ENCODE assay signal across 25 cellular contexts in the genomic region with DNA sequence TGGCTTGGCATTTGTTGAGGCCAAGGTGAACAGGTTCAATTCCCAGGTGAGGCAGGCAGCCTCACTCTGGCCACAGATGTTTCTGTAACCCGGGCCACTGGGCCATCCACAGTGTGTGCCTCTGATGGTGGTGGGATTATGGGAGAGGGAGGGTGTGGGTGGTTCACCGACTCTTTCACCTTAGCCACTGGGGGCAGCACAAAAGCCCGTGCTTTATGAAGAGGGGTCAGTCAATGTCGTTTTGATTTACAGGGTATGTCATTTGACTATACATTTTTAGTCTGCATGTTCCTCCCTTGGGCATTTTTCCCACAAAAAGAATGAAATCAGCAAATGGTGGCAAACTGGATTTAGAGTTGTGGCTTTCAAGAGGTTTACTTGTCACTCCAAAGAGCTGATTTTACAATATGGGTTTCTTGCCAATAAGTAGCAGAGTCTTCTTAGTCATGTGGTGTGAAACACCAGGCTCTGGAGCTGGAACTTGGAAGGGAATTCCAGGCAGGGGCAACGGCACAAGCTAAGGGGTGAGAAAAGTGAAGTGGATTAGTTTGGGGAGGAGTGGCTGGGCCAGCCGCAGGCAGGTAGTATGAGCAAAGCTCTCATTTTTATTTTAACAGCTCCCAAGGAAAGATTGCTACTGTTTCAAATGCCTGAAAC.
DNase-seq lines count a peak whose midpoint lies in the region; ATAC-seq, FAIRE-seq and TF ChIP-seq lines count a peak whose summit lies in the region.
"Had no signal": no experiment of that assay in that cellular context is flagged by ENCODE, and none has a peak within 500 bp of the region (broad histone marks: within the 10 kb centered on the region; RNA-seq: fewer than 3 reads in every experiment).

No MANE protein-coding gene starts in this region.

- intact Hi-C loops in A673 (cut with micrococcal nuclease; ENCODE audit: unreplicated experiment) (no loop called here), PC-3 (cut with micrococcal nuclease) (loop anchor here (5.0 kb wide), 1 partner anchor 143 kb away; no protein-coding TSS in a partner anchor), heart left ventricle (cut with DNase I) (no loop called here), kidney (cut with DNase I) (no loop called here)

- H3K9me3 ChIP-seq in A673 (ENCODE audit: low read depth, low read length, poor library complexity, severe bottlenecking) = no peaks in the 10 kb centered on the region
- H3K9me3 ChIP-seq in PC-3 (ENCODE audit: low read length) = no peaks in the 10 kb centered on the region
- H3K9me3 ChIP-seq in heart left ventricle = no peaks in the 10 kb centered on the region
- H3K9me3 ChIP-seq in kidney (ENCODE audit: control insufficient read depth in 1 of 2, low read length in 2 of 2) = no peaks in the 10 kb centered on the region
- H3K9me3 ChIP-seq: HAP-1, pancreas, testis had no signal

- H3K4me1 ChIP-seq in A673 (ENCODE audit: insufficient read depth, low read length, poor library complexity, severe bottlenecking) = no peaks in the 10 kb centered on the region
- H3K4me1 ChIP-seq in PC-3 (ENCODE audit: insufficient read depth, low read length) = peaks cover 5% of the 10 kb centered on the region; the same call in 1 of the 2 replicates
- H3K4me1 ChIP-seq in heart left ventricle = no peaks in the 10 kb centered on the region
- H3K4me1 ChIP-seq in kidney (ENCODE audit: control insufficient read depth in 1 of 2, insufficient read depth in 1 of 2, low read depth in 1 of 2, low read length in 2 of 2) = no peaks in the 10 kb centered on the region
- H3K4me1 ChIP-seq: HAP-1, pancreas, testis had no signal

- H3K4me3 ChIP-seq in A673 (ENCODE audit: low read depth, low read length, poor library complexity, severe bottlenecking) (no peak overlapping the region), H7 (ENCODE audit: insufficient read depth, low read depth, low read length) (no peak overlapping the region), PC-3 (ENCODE audit: low read length) (no peak overlapping the region), heart left ventricle (no peak overlapping the region), kidney (ENCODE audit: low read length in 2 of 2) (no peak overlapping the region)
- H3K4me3 ChIP-seq: HAP-1, pancreas, testis had no signal

- H3F3A ChIP-seq in PC-3 (ENCODE audit: low read length, unreplicated experiment) = no peaks in the 10 kb centered on the region

- no peaks in the 10 kb centered on the region for H3K36me3 ChIP-seq in A673 (ENCODE audit: insufficient read depth, low read length, poor library complexity, severe bottlenecking)
- H3K36me3 ChIP-seq in H7 (replicated peaks; ENCODE audit: control insufficient read depth, insufficient read depth, low read length) = no peaks in the 10 kb centered on the region
- H3K36me3 ChIP-seq in PC-3 (ENCODE audit: low read depth, low read length) = no peaks in the 10 kb centered on the region
- H3K36me3 ChIP-seq in heart left ventricle = no peaks in the 10 kb centered on the region
- H3K36me3 ChIP-seq in kidney (ENCODE audit: control insufficient read depth in 1 of 2, insufficient read depth in 2 of 2, low read length in 2 of 2) = no peaks in the 10 kb centered on the region
- H3K36me3 ChIP-seq: HAP-1, pancreas had no signal

- WGBS in heart left ventricle, 4 donors = 59 to 64% (median 61%) methylated on average over 6 of the region's 6 CpGs

- TF ChIP-seq CTCF in A673 (conservative IDR thresholded peaks at IDR 0.05; ENCODE audit: low read depth, low read length) = peak; percentile 29; the same call in 1 of the 2 replicates
- peak; percentile 17; the same call in 1 of the 2 replicates for TF ChIP-seq CTCF in PC-3 (conservative IDR thresholded peaks at IDR 0.05; ENCODE audit: low read depth, low read length)
- no peak for TF ChIP-seq CTCF in heart left ventricle (IDR thresholded peaks at IDR 0.05)
- no peak for TF ChIP-seq CTCF in kidney (IDR thresholded peaks at IDR 0.05; ENCODE audit: borderline replicate concordance, extremely low read depth, insufficient read depth)

- DNase-seq in A673 (ENCODE audit: low spot score) = peak; percentile 8
- peak; percentile 36 for DNase-seq in H7
- peak; percentile 17 for DNase-seq in PC-3
- DNase-seq in iPS-NIHi11 (ENCODE audit: low spot score) = peak; percentile 33
- no peak for DNase-seq in heart left ventricle
- DNase-seq in kidney = no peak
- DNase-seq: activated CD4-positive, alpha-beta memory T cell treated with anti-CD3 and anti-CD28 coated beads, Interleukin-2, amount 10 ng/mL, durations not matched to agents 7 days and 5 days; activated CD4-positive, CD25-positive, alpha-beta regulatory T cell; activated naive CD4-positive, alpha-beta T cell treated with anti-CD3 and anti-CD28 coated beads for 36 hours; dermis blood vessel endothelial cell; foreskin keratinocyte; GF-D8; MM.1S; natural killer cell; pancreas; testis had no signal

- FAIRE-seq in kidney (lab: Jason Lieb, UNC) = no peak
- FAIRE-seq: D721Med, GM12891, pancreas, RCC 7860 had no signal

- H3K9ac ChIP-seq in PC-3 (ENCODE audit: low read length) = no peak overlapping the region
- H3K9ac ChIP-seq in kidney (ENCODE audit: low read length in 2 of 2) = no peak overlapping the region

- no peak overlapping the region for H3K4me2 ChIP-seq in PC-3 (ENCODE audit: low read length)

- H3K27ac ChIP-seq in A673 (ENCODE audit: low read depth, low read length, poor library complexity, severe bottlenecking) (no peak overlapping the region), PC-3 (ENCODE audit: low read length) (no peak overlapping the region), heart left ventricle (no peak overlapping the region), kidney (ENCODE audit: low read depth in 2 of 2, low read length in 2 of 2) (no peak overlapping the region)
- H3K27ac ChIP-seq: C4-2B, epithelial cell of prostate, foreskin keratinocyte, pancreas, testis had no signal

- no peaks in the 10 kb centered on the region for H4K20me1 ChIP-seq in PC-3 (ENCODE audit: low read length)

- no peaks in the 10 kb centered on the region for H3K79me2 ChIP-seq in PC-3 (ENCODE audit: low read length)

- CTCF ChIA-PET in A673 (lab: Charles Lee) (no interaction called here), PC-3 (lab: Charles Lee) (no interaction called here)

- TF ChIP-seq POLR2A in heart left ventricle (IDR thresholded peaks at IDR 0.05) = no peak

- H2AFZ ChIP-seq in PC-3 (ENCODE audit: low read length) = no peak overlapping the region

- POLR2A ChIA-PET in A673 (lab: Charles Lee; ENCODE audit: low non-redundant PET) = no interaction called here
- POLR2A ChIA-PET in PC-3 (lab: Charles Lee; ENCODE audit: unreplicated experiment) = no interaction called here

- no peaks in the 10 kb centered on the region for H3K9me2 ChIP-seq in PC-3 (replicated peaks; ENCODE audit: low read length)

- BruUV-seq in A673 (replicated peaks; lab: Mats Ljungman, UMichigan) = no TSS peak
- no TSS peak for BruUV-seq in PC-3 (replicated peaks; lab: Mats Ljungman, UMichigan)

- ATAC-seq in PC-3 (no peak), GM18867 (IDR thresholded peaks at IDR 0.05; ENCODE audit: unreplicated experiment) (no peak), heart left ventricle (no peak), HG03520 (IDR thresholded peaks at IDR 0.05; ENCODE audit: unreplicated experiment) (no peak)
- ATAC-seq: foreskin keratinocyte, natural killer cell, pancreas, sciatic nerve had no signal

- H3K27me3 ChIP-seq in A673 (replicated peaks; ENCODE audit: insufficient read depth, low read depth, low read length, poor library complexity) (no peaks in the 10 kb centered on the region), H7 (ENCODE audit: control insufficient read depth, insufficient read depth, low read length) (no peaks in the 10 kb centered on the region), PC-3 (ENCODE audit: low read length) (peaks cover 9% of the 10 kb centered on the region; the same call in 1 of the 2 replicates), heart left ventricle (no peaks in the 10 kb centered on the region)
- H3K27me3 ChIP-seq: pancreas, testis had no signal

Comparison
In these comparisons a context has a peak if more than half of its experiments do, and no peak if none do; other contexts are left out.
1. DNase-seq: peak in A673 (single experiment), H7 (single experiment), PC-3 (single experiment) and iPS-NIHi11 (single experiment); none in heart left ventricle (0 of 5) and kidney (single experiment).
2. CTCF ChIP-seq: peak in A673 (single experiment) and PC-3 (single experiment); none in heart left ventricle (0 of 12) and kidney (single experiment).